13 cellular contexts compared by ENCODE assay signal in the genomic region with DNA sequence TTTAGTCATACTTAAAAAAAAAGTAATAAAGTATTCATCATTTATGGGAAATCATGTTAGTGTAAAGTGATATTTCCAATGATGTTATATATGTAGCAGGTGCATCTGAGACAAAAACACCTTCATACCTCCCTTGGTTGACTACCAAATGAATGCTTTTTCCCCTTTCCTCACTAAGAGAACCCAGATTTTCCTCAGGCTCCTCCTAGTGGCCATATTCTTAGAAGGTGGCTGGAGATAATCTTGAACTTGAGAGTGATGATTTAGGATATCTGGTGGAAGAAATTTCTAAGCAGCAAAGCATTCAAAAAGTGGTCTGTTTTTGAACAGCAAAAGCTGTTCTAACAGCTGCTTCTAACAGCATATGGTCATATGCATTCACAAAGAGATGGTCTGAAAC. TPM values are rescaled to one million over a fixed set of nuclear protein-coding genes. Genes with fewer than 3 reads are reported as not detected.
DNase-seq lines count a peak whose midpoint lies in the region; ATAC-seq, FAIRE-seq and TF ChIP-seq lines count a peak whose summit lies in the region.
"Had no signal": no experiment of that assay in that cellular context is flagged by ENCODE, and none has a peak within 500 bp of the region (broad histone marks: within the 10 kb centered on the region; RNA-seq: fewer than 3 reads in every experiment).

No MANE protein-coding gene starts in this region.

- H3K4me1 Mint-ChIP-seq in natural killer cell, result no peaks in the 10 kb centered on the region
- no peaks in the 10 kb centered on the region for H3K4me1 Mint-ChIP-seq in natural killer cell treated with Interleukin-12 subunit alpha and Interleukin-12 subunit beta and Interleukin-15 and Interleukin-18, amount 100 ng/mL, for 72 hours (ENCODE audit: low read depth in 2 of 2)

- H3K4me3 Mint-ChIP-seq in natural killer cell, result no peak overlapping the region
- H3K4me3 Mint-ChIP-seq in natural killer cell treated with Interleukin-12 subunit alpha and Interleukin-12 subunit beta and Interleukin-15 and Interleukin-18, amount 100 ng/mL, for 72 hours, result no peak overlapping the region
- H3K4me3 Mint-ChIP-seq: activated naive CD4-positive, alpha-beta T cell treated with anti-CD3 and anti-CD28 coated beads for 36 hours; stimulated activated naive CD8-positive, alpha-beta T cell treated with anti-CD3 and anti-CD28 coated beads, Interleukin-15, Interleukin-2, amounts not matched to agents 100 ng/mL and 50 ng/mL, for 24 hours had no signal

- no peaks in the 10 kb centered on the region for H3K9me3 Mint-ChIP-seq in natural killer cell
- H3K9me3 Mint-ChIP-seq in natural killer cell treated with Interleukin-12 subunit alpha and Interleukin-12 subunit beta and Interleukin-15 and Interleukin-18, amount 100 ng/mL, for 72 hours, result no peaks in the 10 kb centered on the region
- H3K9me3 Mint-ChIP-seq: stimulated activated naive CD8-positive, alpha-beta T cell treated with anti-CD3 and anti-CD28 coated beads, Interleukin-15, Interleukin-2, amounts not matched to agents 100 ng/mL and 50 ng/mL, for 24 hours had no signal

- no peak for DNase-seq in natural killer cell
- DNase-seq in natural killer cell treated with Interleukin-12 subunit alpha and Interleukin-12 subunit beta and Interleukin-15 and Interleukin-18, amount 100 ng/mL, for 72 hours (ENCODE audit: low spot score), result no peak
- peak; percentile 7 for DNase-seq in RKO (ENCODE audit: low spot score)
- peak; percentile 32 for DNase-seq in fibroblast of the aortic adventitia (ENCODE audit: low read depth)
- peak; percentile 9 for DNase-seq in urothelium cell line (ENCODE audit: low spot score)
- DNase-seq in stimulated activated CD4-positive, alpha-beta T cell treated with anti-CD3 and anti-CD28 coated beads, Interleukin-2, amount 100 ng/mL, for 24 hours, result no peak
- no peak for DNase-seq in inferior parietal cortex (ENCODE audit: extremely low spot score)
- DNase-seq: activated naive CD4-positive, alpha-beta T cell treated with anti-CD3 and anti-CD28 coated beads for 36 hours; DMS79; head of caudate nucleus; retina had no signal

- H3K36me3 Mint-ChIP-seq in natural killer cell, result no peaks in the 10 kb centered on the region
- no peaks in the 10 kb centered on the region for H3K36me3 Mint-ChIP-seq in natural killer cell treated with Interleukin-12 subunit alpha and Interleukin-12 subunit beta and Interleukin-15 and Interleukin-18, amount 100 ng/mL, for 72 hours

- FAIRE-seq in urothelium cell line (lab: Jason Lieb, UNC), result no peak

- TF ChIP-seq CTCF in natural killer cell (IDR thresholded peaks at IDR 0.05) (peak; percentile 58), fibroblast of the aortic adventitia (IDR thresholded peaks at IDR 0.05; ENCODE audit: insufficient read depth, low read length) (peak; percentile 58)

- peaks cover 0 to 3% of the 10 kb centered on the region in 2 donors for H3K27me3 Mint-ChIP-seq in natural killer cell (ENCODE audit: low read depth in 2 of 2)
- peaks cover 8% of the 10 kb centered on the region in 2 donors for H3K27me3 Mint-ChIP-seq in natural killer cell treated with Interleukin-12 subunit alpha and Interleukin-12 subunit beta and Interleukin-15 and Interleukin-18, amount 100 ng/mL, for 72 hours

- no peak overlapping the region for H3K4me3 ChIP-seq in fibroblast of the aortic adventitia (ENCODE audit: low read depth, low read length)

- intact Hi-C loops in natural killer cell (cut with micrococcal nuclease), result loop anchor here (1.0 kb wide), 1 partner anchor 270 kb away; no protein-coding TSS in a partner anchor

- ATAC-seq in natural killer cell (no peak), HG02642 (IDR thresholded peaks at IDR 0.05; ENCODE audit: poor library complexity, unreplicated experiment) (no peak)
- ATAC-seq in natural killer cell treated with Interleukin-12 subunit alpha and Interleukin-12 subunit beta and Interleukin-15 and Interleukin-18, amount 100 ng/mL, for 72 hours, result no peak

- H3K27ac Mint-ChIP-seq in natural killer cell, result no peak overlapping the region
- no peak overlapping the region for H3K27ac Mint-ChIP-seq in natural killer cell treated with Interleukin-12 subunit alpha and Interleukin-12 subunit beta and Interleukin-15 and Interleukin-18, amount 100 ng/mL, for 72 hours
- H3K27ac Mint-ChIP-seq: activated naive CD4-positive, alpha-beta T cell treated with anti-CD3 and anti-CD28 coated beads for 36 hours; stimulated activated naive CD8-positive, alpha-beta T cell treated with anti-CD3 and anti-CD28 coated beads, Interleukin-15, Interleukin-2, amounts not matched to agents 100 ng/mL and 50 ng/mL, for 24 hours had no signal

RNA-seq across cellular contexts. Expression of a gene that starts 16.8 kb away (rescaled TPM):
- total RNA-seq in natural killer cell, result under 1 TPM; 0.09 to 0.48 (median 0.39) TPM
- total RNA-seq in natural killer cell treated with Interleukin-12 subunit alpha and Interleukin-12 subunit beta and Interleukin-15 and Interleukin-18, amount 100 ng/mL, for 72 hours, result under 1 TPM; 0.05 to 0.45 TPM
- total RNA-seq in fibroblast of the aortic adventitia (ENCODE audit: low replicate concordance), result 2.7 TPM in 1 of 2 replicates, not detected in the other

Comparison
In these comparisons a context has a peak if more than half of its experiments do, and no peak if none do; other contexts are left out.
1. DNase-seq: peak in RKO (single experiment), fibroblast of the aortic adventitia (single experiment) and urothelium cell line (single experiment); none in natural killer cell (single experiment), natural killer cell treated with Interleukin-12 subunit alpha and Interleukin-12 subunit beta and Interleukin-15 and Interleukin-18, amount 100 ng/mL, for 72 hours (single experiment), stimulated activated CD4-positive, alpha-beta T cell treated with anti-CD3 and anti-CD28 coated beads, Interleukin-2, amount 100 ng/mL, for 24 hours (0 of 2) and inferior parietal cortex (single experiment).